ENCODE assay signal across 32 cellular contexts in the genomic region with DNA sequence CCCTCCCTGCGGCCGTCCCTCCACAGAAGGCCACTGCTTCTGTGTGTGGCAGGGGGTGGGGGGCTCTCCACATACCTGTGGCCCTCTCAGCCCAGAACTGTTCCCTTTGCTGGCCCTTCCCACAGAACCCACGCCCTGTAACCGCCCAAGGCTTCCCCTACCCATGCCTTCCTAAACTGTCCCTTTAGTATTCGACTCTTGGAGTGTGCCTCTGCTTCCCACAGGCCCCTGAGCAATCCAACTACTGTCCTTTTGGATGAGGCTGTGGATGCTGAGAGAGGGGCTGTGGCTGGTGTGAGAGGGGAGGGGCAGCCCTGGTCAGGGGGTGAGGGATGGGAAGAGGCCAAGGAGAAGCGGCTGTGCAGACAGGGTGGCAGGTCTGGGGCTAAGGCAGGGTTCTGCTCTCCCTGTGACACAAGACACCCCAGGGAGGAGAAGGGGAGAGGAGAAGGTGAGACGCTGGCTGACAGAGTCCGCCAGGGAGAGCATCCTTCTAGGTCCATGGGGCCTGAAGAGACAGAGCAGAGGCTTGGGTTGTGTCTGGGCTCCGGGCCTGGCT. TPM values are rescaled to one million over a fixed set of nuclear protein-coding genes. Genes with fewer than 3 reads are reported as not detected.
"Had no signal": no experiment of that assay in that cellular context is flagged by ENCODE, and none has a peak within 500 bp of the region (broad histone marks: within the 10 kb centered on the region; RNA-seq: fewer than 3 reads in every experiment).

No MANE protein-coding gene starts in this region.

- DNase-seq: activated CD4-positive, alpha-beta T cell treated with anti-CD3 and anti-CD28 coated beads for 48 hours; activated CD4-positive, alpha-beta T cell treated with anti-CD3 and anti-CD28 coated beads, Interleukin-2, amount 50 U/mL, for 48 hours; activated CD8-positive, alpha-beta memory T cell treated with anti-CD3 and anti-CD28 coated beads, Interleukin-2, amount 50 U/mL, for 48 hours; activated naive CD4-positive, alpha-beta T cell treated with Interleukin-2 at 50 U/mL for 16 hours; activated T-cell treated with anti-CD3 and anti-CD28 coated beads, Interleukin-2, amount 50 U/mL, for 4 hours; cerebellar nuclear complex; effector memory CD8-positive, alpha-beta T cell; foreskin keratinocyte; left ventricle myocardium inferior; nephron progenitor cell; nucleus accumbens; pancreas; substantia nigra; T-helper 17 cell; T1000; upper lobe of left lung; WERI-Rb-1 had no signal

- H3K27me3 ChIP-seq: ascending aorta, cardiac muscle cell, pancreas, upper lobe of left lung, vagina had no signal

- H3K4me1 ChIP-seq: ascending aorta, esophagus muscularis mucosa, foreskin keratinocyte, heart left ventricle, left ventricle myocardium inferior, pancreas, vagina had no signal

- H3K4me1 Mint-ChIP-seq: T-helper 17 cell had no signal

- H3K9me3 Mint-ChIP-seq: activated T-cell treated with anti-CD3 and anti-CD28 coated beads, Interleukin-2, amount 50 U/mL, for 4 hours; activated T-helper 2 cell treated with anti-CD3 and anti-CD28 coated beads, Interferon-gamma antibody, Interleukin-2, Interleukin-4, amounts not matched to agents 10 μg/mL and 5 μg/mL and 100 μg/mL, durations not matched to agents 14 hours and 24 hours and 36 hours; effector memory CD8-positive, alpha-beta T cell; stimulated activated naive CD8-positive, alpha-beta T cell treated with anti-CD3 and anti-CD28 coated beads, Interleukin-15, Interleukin-2, amounts not matched to agents 100 ng/mL and 50 ng/mL, for 24 hours had no signal

- H3K4me3 ChIP-seq: ascending aorta, cardiac muscle cell, coronary artery, dorsolateral prefrontal cortex, esophagus muscularis mucosa, heart left ventricle, left ventricle myocardium inferior, lung, pancreas, psoas muscle, upper lobe of left lung, vagina had no signal

- ATAC-seq: activated CD4-positive, CD25-positive, alpha-beta regulatory T cell treated with anti-CD3 and anti-CD28 coated beads, Interleukin-2, amount 50 U/mL, for 24 hours; activated T-cell treated with anti-CD3 and anti-CD28 coated beads, Interleukin-2, amount 50 U/mL, for 4 hours; effector memory CD8-positive, alpha-beta T cell; foreskin keratinocyte; heart left ventricle; pancreas; psoas muscle; SK-N-SH treated with all-trans-retinoic acid at 6 μM for 48 hours; T-helper 17 cell had no signal

- H3K9me3 ChIP-seq: ascending aorta, pancreas, psoas muscle, vagina had no signal

- H3K27me3 Mint-ChIP-seq: stimulated activated naive CD8-positive, alpha-beta T cell treated with anti-CD3 and anti-CD28 coated beads, Interleukin-15, Interleukin-2, amounts not matched to agents 100 ng/mL and 50 ng/mL, for 24 hours had no signal

- H3K27ac ChIP-seq: ascending aorta, cardiac muscle cell, coronary artery, dorsolateral prefrontal cortex, esophagus muscularis mucosa, foreskin keratinocyte, heart left ventricle, left ventricle myocardium inferior, pancreas, psoas muscle, upper lobe of left lung, vagina, WERI-Rb-1 had no signal

- H3K36me3 Mint-ChIP-seq: activated naive CD8-positive, alpha-beta T cell had no signal

- H3K36me3 ChIP-seq: ascending aorta, cardiac muscle cell, esophagus muscularis mucosa, heart left ventricle, left ventricle myocardium inferior, pancreas, upper lobe of left lung, vagina, WERI-Rb-1 had no signal

- H3K4me3 Mint-ChIP-seq: activated naive CD8-positive, alpha-beta T cell; activated T-cell treated with anti-CD3 and anti-CD28 coated beads, Interleukin-2, amount 50 U/mL, for 4 hours; brain; effector memory CD8-positive, alpha-beta T cell; nephron progenitor cell; stimulated activated naive CD8-positive, alpha-beta T cell treated with anti-CD3 and anti-CD28 coated beads, Interleukin-15, Interleukin-2, amounts not matched to agents 100 ng/mL and 50 ng/mL, for 24 hours; T-helper 17 cell had no signal

- H3K27ac Mint-ChIP-seq: activated naive CD8-positive, alpha-beta T cell; activated T-helper 2 cell treated with anti-CD3 and anti-CD28 coated beads, Interferon-gamma antibody, Interleukin-2, Interleukin-4, amounts not matched to agents 10 μg/mL and 5 μg/mL and 100 μg/mL, durations not matched to agents 14 hours and 24 hours and 36 hours; effector memory CD8-positive, alpha-beta T cell; nephron progenitor cell; stimulated activated naive CD8-positive, alpha-beta T cell treated with anti-CD3 and anti-CD28 coated beads, Interleukin-15, Interleukin-2, amounts not matched to agents 100 ng/mL and 50 ng/mL, for 24 hours; T-helper 17 cell had no signal

RNA-seq across cellular contexts. Expression of a gene that starts 46.0 kb away (rescaled TPM):
- total RNA-seq: activated T-helper 2 cell treated with anti-CD3 and anti-CD28 coated beads, Interferon-gamma antibody, Interleukin-2, Interleukin-4, amounts not matched to agents 10 μg/mL and 5 μg/mL and 100 μg/mL, durations not matched to agents 14 hours and 24 hours and 36 hours; foreskin keratinocyte had no signal
- polyA plus RNA-seq: foreskin keratinocyte had no signal

RNA-seq across cellular contexts. Expression of a gene that starts 53.2 kb away (rescaled TPM):
- total RNA-seq: activated T-helper 2 cell treated with anti-CD3 and anti-CD28 coated beads, Interferon-gamma antibody, Interleukin-2, Interleukin-4, amounts not matched to agents 10 μg/mL and 5 μg/mL and 100 μg/mL, durations not matched to agents 14 hours and 24 hours and 36 hours; cardiac muscle cell had no signal
- polyA plus RNA-seq: cardiac muscle cell had no signal
